In the genomic region with DNA sequence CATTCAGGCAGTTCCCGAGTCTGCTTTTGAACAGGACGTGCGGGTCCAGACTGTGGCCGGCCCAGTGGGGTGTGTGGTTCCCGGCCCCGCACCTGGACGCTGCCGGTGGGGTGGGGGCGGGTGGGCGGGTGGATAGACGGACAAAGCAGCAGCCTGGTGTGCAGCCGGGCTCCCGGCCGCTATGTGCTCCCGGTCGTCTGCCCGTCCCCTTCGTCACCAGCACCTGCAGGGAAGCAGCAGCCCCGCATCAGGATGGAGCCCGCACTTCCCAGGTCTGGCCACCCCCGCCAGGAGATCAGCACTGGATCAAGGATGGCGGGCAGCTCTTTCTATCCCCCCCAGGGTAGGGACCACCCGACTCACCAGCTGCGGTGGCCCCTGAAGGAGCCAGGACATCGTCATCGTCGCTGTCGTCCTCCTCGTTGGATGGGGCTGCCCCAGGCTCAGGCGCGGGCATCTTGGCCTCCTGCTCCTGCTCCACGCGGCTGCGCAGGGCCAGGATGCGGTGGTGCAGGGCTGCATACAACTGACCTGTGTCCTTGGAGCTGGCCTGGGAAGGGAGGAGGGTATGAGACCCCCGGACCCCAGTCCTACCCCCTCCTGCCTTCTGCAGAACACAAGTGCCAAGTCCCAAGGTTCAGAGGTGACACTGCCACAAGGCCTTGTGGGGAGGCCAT, we compare ENCODE assay signal across 12 cellular contexts. TPM values are rescaled to one million over a fixed set of nuclear protein-coding genes. Genes with fewer than 3 reads are reported as not detected.
"Had no signal": no experiment of that assay in that cellular context is flagged by ENCODE, and none has a peak within 500 bp of the region (broad histone marks: within the 10 kb centered on the region; RNA-seq: fewer than 3 reads in every experiment).

No MANE protein-coding gene starts in this region.

- H3K4me3 Mint-ChIP-seq: GM23338, H9, HFFc6 had no signal

- H3K4me3 ChIP-seq: GM23248, GM23338, HAP-1 had no signal

- H3K9ac ChIP-seq: GM23248 had no signal

- H3K9me3 ChIP-seq: HAP-1 had no signal

- DNase-seq: GM23248, GOT3, H7, H9, HCEC 1CT, HFFc6 had no signal

- H3K27ac ChIP-seq: GM23248 had no signal

- H3K4me1 ChIP-seq: HAP-1 had no signal

- H3K4me2 ChIP-seq: GM23338 had no signal

- ATAC-seq: GM23338, HCT116 had no signal

- H2AFZ ChIP-seq: GM23248, GM23338 had no signal

- H3K27ac Mint-ChIP-seq: GM23338, H9, HFFc6 had no signal

- H3K9me3 Mint-ChIP-seq: GM23338, H9, HFFc6 had no signal

- H3K4me1 Mint-ChIP-seq: GM23338, H9 had no signal

- FAIRE-seq: H1, H54 had no signal

RNA-seq across cellular contexts. Expression of a gene that starts 47.2 kb away (rescaled TPM):
- total RNA-seq: GM23248, GM23338, H1, H4, H7, H9, HFFc6 had no signal
- polyA plus RNA-seq: GM23248, GM23338, H1 had no signal
